ENCODE assay signal across 11 cellular contexts in the genomic region with DNA sequence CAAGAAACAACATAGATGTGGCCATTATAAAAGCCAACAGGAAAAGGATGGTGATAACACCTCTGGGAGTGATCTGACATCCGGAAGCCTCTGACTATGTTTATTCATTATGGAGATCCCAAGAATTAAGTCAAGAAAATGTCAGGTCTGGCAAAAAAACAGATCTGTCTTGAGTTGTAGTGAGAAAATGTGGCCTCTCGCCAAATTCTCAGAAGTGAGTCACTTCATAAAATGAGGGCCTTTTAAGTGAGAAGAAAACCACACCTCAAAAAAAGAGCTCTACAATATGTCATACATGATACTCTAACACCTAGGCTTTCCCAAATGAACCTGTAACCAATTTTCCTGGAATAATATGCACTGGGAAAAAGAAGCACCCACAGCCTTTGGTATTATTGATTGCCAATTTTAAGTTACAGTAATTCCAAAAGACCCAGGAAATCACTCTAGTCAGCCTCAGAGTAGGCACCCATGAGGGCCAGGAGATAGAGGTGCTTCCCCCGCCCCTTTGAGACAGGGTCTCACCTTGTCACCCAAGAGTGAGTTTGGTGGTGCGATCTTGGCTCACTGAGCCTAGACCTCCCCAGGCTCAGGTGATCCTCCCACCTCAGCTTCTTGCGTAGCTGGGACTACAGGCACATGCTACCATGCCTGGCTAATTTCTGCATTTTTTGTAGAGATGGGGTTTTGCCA. TPM values are rescaled to one million over a fixed set of nuclear protein-coding genes. Genes with fewer than 3 reads are reported as not detected.
DNase-seq lines count a peak whose midpoint lies in the region; ATAC-seq, FAIRE-seq and TF ChIP-seq lines count a peak whose summit lies in the region.
"Had no signal": no experiment of that assay in that cellular context is flagged by ENCODE, and none has a peak within 500 bp of the region (broad histone marks: within the 10 kb centered on the region; RNA-seq: fewer than 3 reads in every experiment).

No MANE protein-coding gene starts in this region.

- RAD21 ChIA-PET in GM12878 (lab: Charles Lee; ENCODE audit: unreplicated experiment), result interaction anchor here (1.0 to 1.7 kb wide), 3 partner anchors 20 to 97 kb away, joined by 3 to 7 read pairs (median 4); no protein-coding TSS in a partner anchor

- no peak for TF ChIP-seq POLR2A in H54 (IDR thresholded peaks at IDR 0.05; ENCODE audit: low read depth, low read length)
- no peak for TF ChIP-seq POLR2A in GM12878 (IDR thresholded peaks at IDR 0.05; ENCODE audit: low read depth, low read length)

- TF ChIP-seq CTCF in GM12878 (IDR thresholded peaks at IDR 0.05 in 2 of 3, conservative IDR thresholded peaks at IDR 0.05 in 1 of 3; ENCODE audit: control insufficient read depth in 2 of 3, extremely low read depth in 1 of 3, insufficient read depth in 1 of 3, low read depth in 3 of 3, low read length in 3 of 3) (no peak), omental fat pad (IDR thresholded peaks at IDR 0.05) (no peak)

- H3K4me1 Mint-ChIP-seq in T-helper 17 cell, result peaks cover 57% of the 10 kb centered on the region

- H3K27me3 ChIP-seq in GM12878 (replicated peaks in 1 of 2; ENCODE audit: control insufficient read depth in 2 of 2, insufficient read depth in 2 of 2, low read length in 1 of 2), result no peaks in the 10 kb centered on the region

- no peaks in the 10 kb centered on the region for H3K9me3 ChIP-seq in T-helper 17 cell (ENCODE audit: control insufficient read depth, low read length, poor library complexity, severe bottlenecking)
- peaks cover 2% of the 10 kb centered on the region; the same call in 2 of the 3 replicates for H3K9me3 ChIP-seq in GM12878 (replicated peaks; ENCODE audit: control insufficient read depth, insufficient read depth, low read length)

- no peak overlapping the region for H3K9ac ChIP-seq in GM12878 (ENCODE audit: control insufficient read depth, insufficient read depth, low read length)

- peaks cover 5% of the 10 kb centered on the region for H3K36me3 Mint-ChIP-seq in T-helper 17 cell (ENCODE audit: low read depth)

- SMC1A ChIA-PET in GM12878 (lab: Charles Lee; ENCODE audit: uncharacterized antibody, unreplicated experiment), result interaction anchor here (1.0 to 3.3 kb wide), 4 partner anchors 20 to 90 kb away, joined by 3 to 35 read pairs (median 4); a partner anchor contains a TSS

- no peak overlapping the region for H3K27ac ChIP-seq in GM12878 (ENCODE audit: control insufficient read depth, insufficient read depth)

- no peaks in the 10 kb centered on the region for H3K36me3 ChIP-seq in GM12878 (ENCODE audit: control insufficient read depth in 2 of 2, insufficient read depth in 2 of 2, low read length in 1 of 2)

- H4K20me1 ChIP-seq in GM12878 (ENCODE audit: control insufficient read depth, insufficient read depth), result no peaks in the 10 kb centered on the region

- H3K79me2 ChIP-seq in GM12878 (ENCODE audit: control insufficient read depth, insufficient read depth, low read length), result no peaks in the 10 kb centered on the region

- BruUV-seq in GM12878 (replicated peaks; lab: Mats Ljungman, UMichigan), result no TSS peak

- in situ Hi-C loops in GM12878 (cut with MboI), result no loop called here

- H2AFZ ChIP-seq in GM12878 (ENCODE audit: control insufficient read depth, low read depth, low read length), result no peak overlapping the region

- peaks cover 29% of the 10 kb centered on the region for H3K4me1 ChIP-seq in GM12878 (ENCODE audit: control insufficient read depth, insufficient read depth, low read length)

- peak overlapping the region; percentile 32; the same call in 1 of the 2 replicates for H3K4me2 ChIP-seq in GM12878 (ENCODE audit: control insufficient read depth, insufficient read depth)

- POLR2A ChIA-PET in GM12878 (lab: Charles Lee), result no interaction called here

- peak; percentile 14 for DNase-seq in H54 (ENCODE audit: insufficient read length, low spot score)
- no peak for DNase-seq in T-helper 17 cell
- no peak for DNase-seq in GM12878 (ENCODE audit: low read depth, low spot score)
- peak; percentile 45 for DNase-seq in omental fat pad (ENCODE audit: low spot score)
- no peak for DNase-seq in superior temporal gyrus (ENCODE audit: extremely low spot score)
- no peak for DNase-seq in OCI-M2 (lab: John Stamatoyannopoulos, UW; ENCODE audit: unreplicated experiment)
- DNase-seq in SW 1271 (lab: John Stamatoyannopoulos, UW), result no peak
- DNase-seq in posterior cingulate gyrus, result no peak
- DNase-seq: GDM1, mesendoderm had no signal

- intact Hi-C loops in GM12878 (cut with micrococcal nuclease; ENCODE audit: unreplicated experiment), result no loop called here
- intact Hi-C loops in posterior cingulate gyrus (cut with DNase I), result no loop called here

- H3K4me3 ChIP-seq in GM12878, result no peak overlapping the region

- H3K4me3 Mint-ChIP-seq in T-helper 17 cell, result peak overlapping the region; percentile 3
- H3K4me3 Mint-ChIP-seq: dendritic cell treated with granulocyte-macrophage colony-stimulating factor and Interleukin-4, amounts not matched to agents 40 ng/mL and 50 ng/mL, for 4 days had no signal

- ATAC-seq in T-helper 17 cell (peak; percentile 36), GM12878 (peak; percentile 48; the same call in 2 of the 3 replicates), omental fat pad (ENCODE audit: low FRiP score) (peak; percentile 76)

- FAIRE-seq in H54 (lab: Jason Lieb, UNC), result no peak
- FAIRE-seq in GM12878 (lab: Jason Lieb, UNC), result no peak

- H3K27ac Mint-ChIP-seq in T-helper 17 cell, result peak overlapping the region; percentile 17
- H3K27ac Mint-ChIP-seq: dendritic cell treated with granulocyte-macrophage colony-stimulating factor and Interleukin-4, amounts not matched to agents 40 ng/mL and 50 ng/mL, for 4 days had no signal

- CTCF ChIA-PET in GM12878 (lab: Yijun Ruan, JAX), result interaction anchor here (0.9 to 1.9 kb wide), 4 partner anchors 35 to 146 kb away, joined by 3 to 10 read pairs (median 4); no protein-coding TSS in a partner anchor

- no peaks in the 10 kb centered on the region for H3K27me3 Mint-ChIP-seq in T-helper 17 cell
- H3K27me3 Mint-ChIP-seq: dendritic cell treated with granulocyte-macrophage colony-stimulating factor and Interleukin-4, amounts not matched to agents 40 ng/mL and 50 ng/mL, for 4 days had no signal

- TF ChIP-seq RAD21 in GM12878 (IDR thresholded peaks at IDR 0.05; ENCODE audit: insufficient read depth, low read depth, low read length), result no peak

- WGBS in GM12878 (ENCODE audit: insufficient coverage, insufficient replicate concordance, low lambda C conversion rate, missing lambda C conversion rate), result 41% methylated on average over 5 of the region's 5 CpGs

- no peak for TF ChIP-seq EP300 in GM12878 (IDR thresholded peaks at IDR 0.05; ENCODE audit: borderline replicate concordance in 1 of 2, control insufficient read depth in 1 of 2, low read depth in 2 of 2, low read length in 2 of 2)

TF ChIP-seq in GM12878, 131 proteins besides CTCF, POLR2A, EP300 and RAD21 (continues in another document):
- TF ChIP-seq, protein P1, sequence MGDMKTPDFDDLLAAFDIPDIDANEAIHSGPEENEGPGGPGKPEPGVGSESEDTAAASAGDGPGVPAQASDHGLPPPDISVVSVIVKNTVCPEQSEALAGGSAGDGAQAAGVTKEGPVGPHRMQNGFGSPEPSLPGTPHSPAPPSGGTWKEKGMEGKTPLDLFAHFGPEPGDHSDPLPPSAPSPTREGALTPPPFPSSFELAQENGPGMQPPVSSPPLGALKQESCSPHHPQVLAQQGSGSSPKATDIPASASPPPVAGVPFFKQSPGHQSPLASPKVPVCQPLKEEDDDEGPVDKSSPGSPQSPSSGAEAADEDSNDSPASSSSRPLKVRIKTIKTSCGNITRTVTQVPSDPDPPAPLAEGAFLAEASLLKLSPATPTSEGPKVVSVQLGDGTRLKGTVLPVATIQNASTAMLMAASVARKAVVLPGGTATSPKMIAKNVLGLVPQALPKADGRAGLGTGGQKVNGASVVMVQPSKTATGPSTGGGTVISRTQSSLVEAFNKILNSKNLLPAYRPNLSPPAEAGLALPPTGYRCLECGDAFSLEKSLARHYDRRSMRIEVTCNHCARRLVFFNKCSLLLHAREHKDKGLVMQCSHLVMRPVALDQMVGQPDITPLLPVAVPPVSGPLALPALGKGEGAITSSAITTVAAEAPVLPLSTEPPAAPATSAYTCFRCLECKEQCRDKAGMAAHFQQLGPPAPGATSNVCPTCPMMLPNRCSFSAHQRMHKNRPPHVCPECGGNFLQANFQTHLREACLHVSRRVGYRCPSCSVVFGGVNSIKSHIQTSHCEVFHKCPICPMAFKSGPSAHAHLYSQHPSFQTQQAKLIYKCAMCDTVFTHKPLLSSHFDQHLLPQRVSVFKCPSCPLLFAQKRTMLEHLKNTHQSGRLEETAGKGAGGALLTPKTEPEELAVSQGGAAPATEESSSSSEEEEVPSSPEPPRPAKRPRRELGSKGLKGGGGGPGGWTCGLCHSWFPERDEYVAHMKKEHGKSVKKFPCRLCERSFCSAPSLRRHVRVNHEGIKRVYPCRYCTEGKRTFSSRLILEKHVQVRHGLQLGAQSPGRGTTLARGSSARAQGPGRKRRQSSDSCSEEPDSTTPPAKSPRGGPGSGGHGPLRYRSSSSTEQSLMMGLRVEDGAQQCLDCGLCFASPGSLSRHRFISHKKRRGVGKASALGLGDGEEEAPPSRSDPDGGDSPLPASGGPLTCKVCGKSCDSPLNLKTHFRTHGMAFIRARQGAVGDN (IDR thresholded peaks at IDR 0.05), result no peak
- TF ChIP-seq ZNF384 (IDR thresholded peaks at IDR 0.05; ENCODE audit: borderline replicate concordance, low read depth, low read length) (no peak), SMC3 (IDR thresholded peaks at IDR 0.05; ENCODE audit: borderline replicate concordance, low read length) (no peak)

RNA-seq across cellular contexts. Expression of a gene that starts 38.0 kb away (rescaled TPM):
- total RNA-seq in T-helper 17 cell (under 1 TPM; 0.23 to 0.37 TPM), GM12878 (2014; rRNA removed) (0.23 and 0.65 TPM in 2 replicates), GM12878 (2014; rRNA removed; fragmentation: Illumina TruSeq; extraction: Trizol) (0.27 and 0.60 TPM in 2 replicates), GM12878 (2021) (0.41 and 0.66 TPM in 2 replicates), omental fat pad (under 1 TPM in 1 of 4 donors, not detected in 3; 0.37 TPM)
- 0.42 and 0.54 TPM in 2 replicates for total RNA-seq in GM12878 (2013; cell fraction: nucleolus; rRNA removed)
- not detected for polyA plus RNA-seq in GM12878 (2011; ENCODE audit: low read depth)
- polyA plus RNA-seq in GM12878 (2011; rRNA removed) (not detected in 2 replicates), GM12878 (2014; fragmentation: Illumina TruSeq; extraction: Trizol) (0.65 and 0.78 TPM in 2 replicates), GM12878 (2014; fragmentation: Nextera tagmentation; extraction: Ambion mirVana) (under 1 TPM; 0.53 TPM), GM12878 (2014; rRNA removed) (0.58 TPM in 2 replicates), GM12878 (2016; fragmentation: Nextera tagmentation; extraction: Ambion mirVana) (under 1 TPM; 0.13 to 0.20 TPM)
- polyA plus RNA-seq in GM12878 (2011; cell fraction: cytosol; rRNA removed), result 0.05 and 0.06 TPM in 2 replicates
- polyA plus RNA-seq in GM12878 (2011; cell fraction: nucleus; rRNA removed), result not detected in 2 replicates
- polyA plus RNA-seq in GM12878 (2012), result 0.19 and 0.27 TPM in 2 replicates
- polyA minus RNA-seq in GM12878 (2011; rRNA and poly(A)+ RNA removed), result not detected in 2 replicates
- not detected in 2 replicates for polyA minus RNA-seq in GM12878 (2011; cell fraction: cytosol; rRNA and poly(A)+ RNA removed)
- not detected in 2 replicates for polyA minus RNA-seq in GM12878 (2011; cell fraction: nucleus; rRNA and poly(A)+ RNA removed)

Comparison
In these comparisons a context has a peak if more than half of its experiments do, and no peak if none do; other contexts are left out.
1. DNase-seq: peak in H54 (single experiment) and omental fat pad (single experiment); none in T-helper 17 cell (0 of 3), GM12878 (single experiment), superior temporal gyrus (single experiment), OCI-M2 (single experiment), SW 1271 (0 of 2) and posterior cingulate gyrus (0 of 10).
2. Peak in every context shown above with its lines, with median percentiles within 50 percentile points of each other: ATAC-seq.